ENCODE assay signal across 1 cellular context in genomic region chr4:41161355-41161754, GRCh38.
TF ChIP-seq lines count a peak whose summit lies in the region.

No MANE protein-coding gene starts in this region.

TF ChIP-seq in HCT116, 20 proteins besides CTCF, POLR2A, EP300 and RAD21 (continued from another document):
- TF ChIP-seq ZBTB33 (IDR thresholded peaks at IDR 0.05; ENCODE audit: extremely low read depth, insufficient replicate concordance, low read length) (no peak), JUND (IDR thresholded peaks at IDR 0.05) (no peak), ATF3 (IDR thresholded peaks at IDR 0.05) (no peak), ELF1 (IDR thresholded peaks at IDR 0.05; ENCODE audit: borderline replicate concordance, low read depth) (no peak), CEBPB (IDR thresholded peaks at IDR 0.05; ENCODE audit: low read depth) (no peak), ZNF274 (IDR thresholded peaks at IDR 0.05; ENCODE audit: low read depth, low read length) (no peak), POLR2AphosphoS5 (IDR thresholded peaks at IDR 0.05; ENCODE audit: low read depth, low read length) (no peak), EZH2 (IDR thresholded peaks at IDR 0.05) (no peak), FOSL1 (IDR thresholded peaks at IDR 0.05; ENCODE audit: low read depth) (no peak), ZFX (IDR thresholded peaks at IDR 0.05) (no peak), EZH2phosphoT487 (IDR thresholded peaks at IDR 0.05; ENCODE audit: borderline replicate concordance) (no peak)
TF ChIP-seq in HCT116: peak in this region for 0.
